Comparison of ENCODE assay signal across 1 cellular context in the genomic region with DNA sequence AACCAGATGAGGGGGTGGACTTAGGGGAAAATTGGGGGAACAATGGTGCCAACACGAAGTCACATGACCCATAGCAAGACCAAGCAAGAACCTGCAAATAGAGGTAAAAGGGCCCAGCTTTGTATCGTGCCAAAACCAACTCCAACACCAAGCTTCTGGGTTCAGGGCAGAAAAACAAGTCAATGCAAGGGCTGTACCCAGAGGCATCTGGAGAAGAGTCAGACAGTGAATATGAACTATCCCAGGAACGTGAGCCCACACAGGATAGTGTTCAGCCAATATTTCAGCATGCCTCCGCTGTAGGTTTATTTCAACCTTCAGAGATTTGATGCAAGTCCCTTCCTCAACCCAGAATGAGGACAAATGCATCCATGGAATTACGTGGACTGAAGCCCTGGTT.
TF ChIP-seq lines count a peak whose summit lies in the region.

No MANE protein-coding gene starts in this region.

TF ChIP-seq in H1, 55 proteins besides CTCF, POLR2A, EP300 and RAD21:
- TF ChIP-seq NANOG (IDR thresholded peaks at IDR 0.05; ENCODE audit: insufficient read depth, low read depth, low read length, poor library complexity, severe bottlenecking) (no peak), JUN (IDR thresholded peaks at IDR 0.05; ENCODE audit: low read depth, low read length) (no peak), ATF2 (IDR thresholded peaks at IDR 0.05; ENCODE audit: low read length) (no peak), BCL11A (IDR thresholded peaks at IDR 0.05; ENCODE audit: low read depth in 2 of 2, low read length in 2 of 2) (no peak), TCF12 (IDR thresholded peaks at IDR 0.05; ENCODE audit: low read depth, low read length) (no peak), YY1 (IDR thresholded peaks at IDR 0.05; ENCODE audit: low read depth, low read length) (no peak)
TF ChIP-seq in H1: peak in this region for 0.
